ENCODE assay signal across 18 cellular contexts in genomic region chr2:99480390-99480789, GRCh38. TPM values are rescaled to one million over a fixed set of nuclear protein-coding genes. Genes with fewer than 3 reads are reported as not detected.
DNase-seq lines count a peak whose midpoint lies in the region; ATAC-seq and TF ChIP-seq lines count a peak whose summit lies in the region.
"Had no signal": no experiment of that assay in that cellular context is flagged by ENCODE, and none has a peak within 500 bp of the region (broad histone marks: within the 10 kb centered on the region; RNA-seq: fewer than 3 reads in every experiment).

No MANE protein-coding gene starts in this region.

- H3K4me3 ChIP-seq in PC-3 (ENCODE audit: low read length) (no peak overlapping the region), left lung (no peak overlapping the region), spleen (no peak overlapping the region)
- H3K4me3 ChIP-seq: ovary, suprapubic skin had no signal

- TF ChIP-seq CTCF in GM13977 (IDR thresholded peaks at IDR 0.05; ENCODE audit: extremely low read depth, insufficient read depth, missing control alignments) (no peak), PC-3 (conservative IDR thresholded peaks at IDR 0.05; ENCODE audit: low read depth, low read length) (no peak), left lung (IDR thresholded peaks at IDR 0.05) (no peak), spleen (IDR thresholded peaks at IDR 0.05 in 8 of 11, conservative IDR thresholded peaks at IDR 0.05 in 3 of 11) (no peak)

- no peaks in the 10 kb centered on the region for H3F3A ChIP-seq in PC-3 (ENCODE audit: low read length, unreplicated experiment)

- CTCF ChIA-PET in PC-3 (lab: Charles Lee) = no interaction called here

- H3K9ac ChIP-seq in PC-3 (ENCODE audit: low read length) = no peak overlapping the region

- peak; percentile 65 for ATAC-seq in PC-3
- ATAC-seq in left lung = peak; percentile 42
- ATAC-seq in SK-N-SH treated with all-trans-retinoic acid at 6 μM for 48 hours = no peak
- no peak for ATAC-seq in GM18861 (IDR thresholded peaks at IDR 0.05; ENCODE audit: unreplicated experiment)
- ATAC-seq: activated CD8-positive, alpha-beta T cell treated with anti-CD3 and anti-CD28 coated beads, Interleukin-2, amount 10 ng/mL, durations not matched to agents 7 days and 5 days; CD8-positive, alpha-beta T cell; sciatic nerve had no signal

- WGBS in spleen, 5 donors = 72 to 79% (median 78%) methylated on average over 1 of the region's 1 CpG

- no peak overlapping the region; the same call in 1 of the 2 replicates for H3K4me2 ChIP-seq in PC-3 (ENCODE audit: low read length)

- H3K79me2 ChIP-seq in PC-3 (ENCODE audit: low read length) = peaks cover 100% of the 10 kb centered on the region

- H3K36me3 ChIP-seq in PC-3 (ENCODE audit: low read depth, low read length) = peaks cover 6% of the 10 kb centered on the region; the same call in 1 of the 2 replicates
- no peaks in the 10 kb centered on the region for H3K36me3 ChIP-seq in left lung
- no peaks in the 10 kb centered on the region for H3K36me3 ChIP-seq in spleen
- H3K36me3 ChIP-seq: ovary, suprapubic skin had no signal

- H3K27me3 ChIP-seq in PC-3 (ENCODE audit: low read length) (no peaks in the 10 kb centered on the region), left lung (no peaks in the 10 kb centered on the region), spleen (replicated peaks in 1 of 7) (no peaks in the 10 kb centered on the region)
- H3K27me3 ChIP-seq: ovary, suprapubic skin had no signal

- no peak for TF ChIP-seq POLR2A in spleen (IDR thresholded peaks at IDR 0.05)

- peak overlapping the region; percentile 24; the same call in 1 of the 2 replicates for H3K27ac ChIP-seq in PC-3 (ENCODE audit: low read length)
- no peak overlapping the region for H3K27ac ChIP-seq in left lung
- no peak overlapping the region for H3K27ac ChIP-seq in spleen
- H3K27ac ChIP-seq: ovary, suprapubic skin had no signal

- H3K4me1 ChIP-seq in PC-3 (ENCODE audit: insufficient read depth, low read length) = peaks cover 29% of the 10 kb centered on the region
- H3K4me1 ChIP-seq in left lung = peaks cover 0 to 58% of the 10 kb centered on the region in 2 donors
- peaks cover 16 to 99% (median 46%) of the 10 kb centered on the region in 6 donors for H3K4me1 ChIP-seq in spleen

- no peaks in the 10 kb centered on the region for H3K9me2 ChIP-seq in PC-3 (replicated peaks; ENCODE audit: low read length)

- H3K9me3 ChIP-seq in PC-3 (ENCODE audit: low read length) (no peaks in the 10 kb centered on the region), left lung (no peaks in the 10 kb centered on the region), spleen (no peaks in the 10 kb centered on the region)
- H3K9me3 ChIP-seq: ovary, suprapubic skin had no signal

- no peak overlapping the region for H2AFZ ChIP-seq in PC-3 (ENCODE audit: low read length)

- no peaks in the 10 kb centered on the region for H4K20me1 ChIP-seq in PC-3 (ENCODE audit: low read length)

- intact Hi-C loops in PC-3 (cut with micrococcal nuclease) (no loop called here), left lung (cut with DNase I) (no loop called here), spleen (cut with DNase I; ENCODE audit: low total_unique reads) (no loop called here)

- in situ Hi-C loops in GM13977 (cut with MboI; ENCODE audit: low pct_unique_long_range_greater_than_20kb, low sequenced_read_pairs, unreplicated experiment) = loop anchor here (25.0 kb wide), 1 partner anchor 293 kb away; the partner anchor contains the start of genes MITD1 and MRPL30

- POLR2A ChIA-PET in PC-3 (lab: Charles Lee; ENCODE audit: unreplicated experiment) = no interaction called here

- BruUV-seq in PC-3 (replicated peaks; lab: Mats Ljungman, UMichigan) = no TSS peak

- peak; percentile 22 for DNase-seq in GM13977 (ENCODE audit: low spot score)
- peak; percentile 46 for DNase-seq in PC-3
- peak; percentile 29 for DNase-seq in dermis blood vessel endothelial cell
- DNase-seq in left lung = no peak
- no peak for DNase-seq in spleen
- DNase-seq in activated naive CD4-positive, alpha-beta T cell treated with anti-CD3 and anti-CD28 coated beads, Interleukin-2, amount 50 U/mL, for 16 hours = no peak
- DNase-seq: activated CD8-positive, alpha-beta T cell treated with anti-CD3 and anti-CD28 coated beads, Interleukin-2, amount 10 ng/mL, durations not matched to agents 7 days and 5 days; activated T-cell treated with anti-CD3 and anti-CD28 coated beads, Interleukin-2, amount 50 U/mL, for 48 hours; CD8-positive, alpha-beta T cell; effector CD8-positive, alpha-beta T cell; EL; Kasumi-1; NCI-H146; ovary had no signal

TF ChIP-seq in SK-N-SH treated with all-trans-retinoic acid at 6 μM for 48 hours, 23 proteins besides CTCF, POLR2A, EP300 and RAD21 (continues in another document):
- TF ChIP-seq ARNTL (CRISPR knock-in tag; IDR thresholded peaks at IDR 0.05; ENCODE audit: borderline replicate concordance, low read depth) = no peak
- no peak for TF ChIP-seq ZFP3 (CRISPR knock-in tag; IDR thresholded peaks at IDR 0.05)
- no peak for TF ChIP-seq SNAI2 (CRISPR knock-in tag; IDR thresholded peaks at IDR 0.05)
- no peak for TF ChIP-seq PATZ1 (CRISPR knock-in tag; IDR thresholded peaks at IDR 0.05; ENCODE audit: borderline replicate concordance)
- TF ChIP-seq CSRNP3 (CRISPR knock-in tag; IDR thresholded peaks at IDR 0.05) = no peak
- TF ChIP-seq CSDC2 (CRISPR knock-in tag; IDR thresholded peaks at IDR 0.05) = no peak
- no peak for TF ChIP-seq CREB5 (CRISPR knock-in tag; IDR thresholded peaks at IDR 0.05; ENCODE audit: low read depth)
- no peak for TF ChIP-seq TCF4 (CRISPR knock-in tag; IDR thresholded peaks at IDR 0.05; ENCODE audit: borderline replicate concordance)
- no peak for TF ChIP-seq ZNF565 (CRISPR knock-in tag; conservative IDR thresholded peaks at IDR 0.05; ENCODE audit: low read depth)
- no peak for TF ChIP-seq TOX (CRISPR knock-in tag; IDR thresholded peaks at IDR 0.05; ENCODE audit: borderline replicate concordance)
- no peak for TF ChIP-seq GLIS3 (CRISPR knock-in tag; IDR thresholded peaks at IDR 0.05)
- no peak for TF ChIP-seq RARB (CRISPR knock-in tag; IDR thresholded peaks at IDR 0.05)
- no peak for TF ChIP-seq ZNF70 (CRISPR knock-in tag; IDR thresholded peaks at IDR 0.05)

RNA-seq across cellular contexts. Expression of gene REV1, which starts 9.4 kb away (rescaled TPM):
- total RNA-seq in PC-3 (2014; rRNA removed) (17.9 and 29.0 TPM in 2 replicates), dermis blood vessel endothelial cell (38.9 and 47.1 TPM in 2 replicates), left lung (10 to 100 TPM; 43.7 to 51.1 TPM), spleen (10 to 100 TPM; 39.5 to 75.1 (median 53.8) TPM)
- polyA plus RNA-seq in spleen = 10 to 100 TPM; 12.0 to 18.1 (median 14.1) TPM

Comparison
In these comparisons a context has a peak if more than half of its experiments do, and no peak if none do; other contexts are left out.
1. DNase-seq: peak in GM13977 (single experiment), PC-3 (single experiment) and dermis blood vessel endothelial cell (single experiment); none in left lung (0 of 2), spleen (single experiment) and activated naive CD4-positive, alpha-beta T cell treated with anti-CD3 and anti-CD28 coated beads, Interleukin-2, amount 50 U/mL, for 16 hours (single experiment).
2. ATAC-seq: peak in PC-3 (single experiment) and left lung (single experiment); none in SK-N-SH treated with all-trans-retinoic acid at 6 μM for 48 hours (single experiment) and GM18861 (single experiment).